Comparison of ENCODE assay signal across 3 cellular contexts in the genomic region with DNA sequence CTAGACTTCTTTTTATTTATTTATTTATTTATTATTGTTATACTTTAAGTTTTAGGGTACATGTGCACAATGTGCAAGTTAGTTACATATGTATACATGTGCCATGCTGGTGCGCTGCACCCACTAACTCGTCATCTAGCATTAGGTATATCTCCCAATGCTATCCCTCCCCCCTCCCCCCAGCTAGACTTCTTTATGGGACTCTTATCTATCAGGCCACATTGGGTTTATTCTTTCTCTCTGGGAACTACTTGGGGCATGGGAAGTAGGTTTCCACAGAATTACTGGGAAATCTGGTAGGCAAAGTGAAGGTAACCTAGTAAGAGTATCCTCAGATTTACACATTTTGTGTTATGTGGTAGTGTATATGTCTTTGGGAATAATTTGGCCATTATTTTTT. TPM values are rescaled to one million over a fixed set of nuclear protein-coding genes. Genes with fewer than 3 reads are reported as not detected.
"Had no signal": no experiment of that assay in that cellular context is flagged by ENCODE, and none has a peak within 500 bp of the region (broad histone marks: within the 10 kb centered on the region; RNA-seq: fewer than 3 reads in every experiment).

No MANE protein-coding gene starts in this region.

RNA-seq across cellular contexts. Expression of a gene that starts 58.3 kb away (rescaled TPM):
- total RNA-seq: smooth muscle cell, urinary bladder had no signal
- polyA plus RNA-seq: thymus had no signal
